ENCODE assay signal across 13 cellular contexts in genomic region chr3:127036209-127037020, GRCh38. TPM values are rescaled to one million over a fixed set of nuclear protein-coding genes. Genes with fewer than 3 reads are reported as not detected.
DNase-seq lines count a peak whose midpoint lies in the region; ATAC-seq and TF ChIP-seq lines count a peak whose summit lies in the region.
"Had no signal": no experiment of that assay in that cellular context is flagged by ENCODE, and none has a peak within 500 bp of the region (broad histone marks: within the 10 kb centered on the region; RNA-seq: fewer than 3 reads in every experiment).

No MANE protein-coding gene starts in this region.

- no peak for TF ChIP-seq EP300 in ovary (IDR thresholded peaks at IDR 0.05)

- H3K4me3 Mint-ChIP-seq in T-helper 17 cell: no peak overlapping the region
- H3K4me3 Mint-ChIP-seq: stimulated activated effector memory CD8-positive, alpha-beta T cell treated with anti-CD3 and anti-CD28 coated beads, Interleukin-12 subunit alpha, Interleukin-12 subunit beta, amount 100 ng/mL, for 72 hours had no signal

- ATAC-seq in GM19455 (IDR thresholded peaks at IDR 0.05; ENCODE audit: unreplicated experiment) (no peak), GM18861 (IDR thresholded peaks at IDR 0.05; ENCODE audit: unreplicated experiment) (no peak), T-helper 17 cell (no peak)

- intact Hi-C loops in ovary (cut with DNase I): no loop called here

- no peak for TF ChIP-seq POLR2A in Peyer's patch (IDR thresholded peaks at IDR 0.05)
- no peak for TF ChIP-seq POLR2A in ovary (IDR thresholded peaks at IDR 0.05)

- DNase-seq in DMS153 treated with DMSO at 0.1 percent for 48 hours (lab: John Stamatoyannopoulos, UW; ENCODE audit: unreplicated experiment) (peak; percentile 44), Peyer's patch (peak in 2 of 3 donors; percentile 67 to 72), fibroblast of mammary gland (ENCODE audit: low read depth) (peak; percentile 26), ovary (peak in 4 of 5 donors; percentile 26 to 44 (median 33)), NCI-H1092 treated with DMSO at 0.1 percent for 48 hours (lab: John Stamatoyannopoulos, UW) (no peak), T-helper 17 cell (no peak)
- DNase-seq: activated CD4-positive, CD25-positive, alpha-beta regulatory T cell treated with anti-CD3 and anti-CD28 coated beads, Interleukin-2, amount 50 U/mL, for 72 hours; central memory CD4-positive, alpha-beta T cell had no signal

- H3K27me3 ChIP-seq in Peyer's patch (no peaks in the 10 kb centered on the region), ovary (no peaks in the 10 kb centered on the region)
- H3K27me3 ChIP-seq: BLaER1, SJSA1 had no signal

- no peak for TF ChIP-seq CTCF in Peyer's patch (IDR thresholded peaks at IDR 0.05)
- TF ChIP-seq CTCF in fibroblast of mammary gland (conservative IDR thresholded peaks at IDR 0.05; ENCODE audit: control insufficient read depth, insufficient read depth, low read depth, low read length): no peak
- no peak for TF ChIP-seq CTCF in ovary (IDR thresholded peaks at IDR 0.05)

- peaks cover 2% of the 10 kb centered on the region for H3K4me1 Mint-ChIP-seq in T-helper 17 cell
- H3K4me1 Mint-ChIP-seq: stimulated activated effector memory CD8-positive, alpha-beta T cell treated with anti-CD3 and anti-CD28 coated beads, Interleukin-12 subunit alpha, Interleukin-12 subunit beta, amount 100 ng/mL, for 72 hours had no signal

- H3K4me3 ChIP-seq in Peyer's patch (no peak overlapping the region), fibroblast of mammary gland (ENCODE audit: control insufficient read depth, low read depth, low read length) (no peak overlapping the region), ovary (no peak overlapping the region)
- H3K4me3 ChIP-seq: BLaER1, SJSA1 had no signal

- H3K36me3 Mint-ChIP-seq in T-helper 17 cell (ENCODE audit: low read depth): peaks cover under 1% of the 10 kb centered on the region

- H3K4me1 ChIP-seq in Peyer's patch (peaks cover 0 to 25% (median 9%) of the 10 kb centered on the region in 4 donors), ovary (ENCODE audit: insufficient read depth) (peaks cover 3% of the 10 kb centered on the region)
- H3K4me1 ChIP-seq: SJSA1 had no signal

- H3K9me3 ChIP-seq in Peyer's patch: no peaks in the 10 kb centered on the region
- H3K9me3 ChIP-seq in ovary: no peaks in the 10 kb centered on the region
- H3K9me3 ChIP-seq in T-helper 17 cell (ENCODE audit: control insufficient read depth, low read length, poor library complexity, severe bottlenecking): no peaks in the 10 kb centered on the region
- H3K9me3 ChIP-seq: BLaER1, SJSA1 had no signal

- peaks cover 13% of the 10 kb centered on the region for H3K27me3 Mint-ChIP-seq in T-helper 17 cell

- H3K27ac Mint-ChIP-seq in T-helper 17 cell: no peak overlapping the region
- H3K27ac Mint-ChIP-seq: stimulated activated effector memory CD8-positive, alpha-beta T cell treated with anti-CD3 and anti-CD28 coated beads, Interleukin-12 subunit alpha, Interleukin-12 subunit beta, amount 100 ng/mL, for 72 hours had no signal

- H3K27ac ChIP-seq in Peyer's patch (peak overlapping the region in 3 of 4 donors; percentile 70 to 82 (median 73)), ovary (peak overlapping the region in 1 of 2 donors; percentile 86)
- H3K27ac ChIP-seq: BLaER1, SJSA1 had no signal

- WGBS in ovary, 3 donors: 85 to 89% (median 88%) methylated on average over 25 to 28 of the region's 28 CpGs

- peaks cover 0 to 26% (median 0%) of the 10 kb centered on the region in 3 donors for H3K36me3 ChIP-seq in Peyer's patch
- no peaks in the 10 kb centered on the region for H3K36me3 ChIP-seq in ovary

RNA-seq across cellular contexts. Expression of gene PLXNA1, which starts 53.5 kb away (rescaled TPM):
- 10 to 100 TPM; 30.1 to 54.5 (median 44.6) TPM for total RNA-seq in Peyer's patch
- total RNA-seq in ovary: 10 to 100 TPM; 13.8 to 47.2 (median 27.6) TPM
- polyA plus RNA-seq in ovary: 10 to 100 TPM in 1 of 2 donors, 1 to 10 TPM in 1; 9.2 to 10.6 TPM
- total RNA-seq in T-helper 17 cell: 10 to 100 TPM; 13.7 to 16.4 TPM

Comparison
In these comparisons a context has a peak if more than half of its experiments do, and no peak if none do; other contexts are left out.
1. DNase-seq: peak in DMS153 treated with DMSO at 0.1 percent for 48 hours (single experiment), Peyer's patch (2 of 3), fibroblast of mammary gland (single experiment) and ovary (4 of 5); none in NCI-H1092 treated with DMSO at 0.1 percent for 48 hours (single experiment) and T-helper 17 cell (0 of 3).